Comparison of ENCODE assay signal across 9 cellular contexts in the genomic region with DNA sequence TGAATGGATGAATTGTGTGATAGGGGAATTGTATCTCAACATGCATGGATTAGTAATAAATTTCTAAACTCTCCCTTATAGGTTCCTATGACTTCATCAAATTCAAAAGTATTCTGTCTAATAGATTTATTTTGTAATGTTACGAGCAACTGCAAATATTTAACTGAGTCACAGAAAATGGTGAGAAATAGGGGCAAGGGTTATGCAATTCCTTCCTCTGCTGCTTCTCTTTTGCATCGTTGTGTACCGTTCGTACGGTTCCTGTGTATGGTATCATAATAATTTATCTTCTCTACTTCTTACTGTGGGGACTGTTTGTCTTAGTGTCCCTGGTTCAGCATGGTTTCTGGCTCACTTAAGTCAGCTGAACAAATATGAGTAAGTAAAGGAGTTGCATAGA. TPM values are rescaled to one million over a fixed set of nuclear protein-coding genes. Genes with fewer than 3 reads are reported as not detected.
"Had no signal": no experiment of that assay in that cellular context is flagged by ENCODE, and none has a peak within 500 bp of the region (broad histone marks: within the 10 kb centered on the region; RNA-seq: fewer than 3 reads in every experiment).

No MANE protein-coding gene starts in this region.

- H3K27ac Mint-ChIP-seq: IgD-negative memory B cell had no signal

- H3K4me1 Mint-ChIP-seq: IgD-negative memory B cell had no signal

- H3K4me3 Mint-ChIP-seq: IgD-negative memory B cell had no signal

- H3K27me3 Mint-ChIP-seq: IgD-negative memory B cell had no signal

- H3K4me3 ChIP-seq: K562 had no signal

- H3K27ac ChIP-seq: HL-60 had no signal

- ATAC-seq: HepG2, K562 had no signal

- DNase-seq: IMR-90, KBM-7, KG1 had no signal

RNA-seq across cellular contexts. Expression of gene SMOC2, which starts 44.8 kb away (rescaled TPM):
- total RNA-seq: HepG2, HT-29, HT1080, IMR-90 had no signal
- polyA plus RNA-seq: HepG2, IgD-negative memory B cell, IMR-90 had no signal
